Comparison of ENCODE assay signal across 8 cellular contexts in genomic region chr13:99442273-99442895, GRCh38. TPM values are rescaled to one million over a fixed set of nuclear protein-coding genes. Genes with fewer than 3 reads are reported as not detected.
A peak's percentile ranks its signal among the peaks of the same experiment; 100 is the strongest.
DNase-seq lines count a peak whose midpoint lies in the region; ATAC-seq and TF ChIP-seq lines count a peak whose summit lies in the region.

No MANE protein-coding gene starts in this region.

- in situ Hi-C loops in mammary epithelial cell (cut with MboI; ENCODE audit: low sequenced_read_pairs in 2 of 2): loop anchor here in 1 of 2 donors (10.0 kb wide), 1 partner anchor 72 kb away; no protein-coding TSS in a partner anchor

- H3K4me3 ChIP-seq in Karpas-422 (ENCODE audit: low read length): no peak overlapping the region
- H3K4me3 ChIP-seq in RWPE2 (ENCODE audit: severe bottlenecking): no peak overlapping the region
- no peak overlapping the region for H3K4me3 ChIP-seq in mammary epithelial cell (replicated peaks in 1 of 3; ENCODE audit: insufficient read depth in 1 of 3, low read depth in 2 of 3, low read length in 3 of 3)

- H4K20me1 ChIP-seq in Karpas-422 (ENCODE audit: insufficient read depth, low read depth, low read length): no peaks in the 10 kb centered on the region
- no peaks in the 10 kb centered on the region for H4K20me1 ChIP-seq in mammary epithelial cell (ENCODE audit: insufficient read depth, low read length)

- ATAC-seq in RWPE2 (ENCODE audit: low read depth) (0 out of 3 replicates have a peak, but pooled peaks have one; percentile 44), HG02571 (IDR thresholded peaks at IDR 0.05; ENCODE audit: unreplicated experiment) (no peak)

- H3K9me3 ChIP-seq in Karpas-422 (ENCODE audit: low read length) (no peaks in the 10 kb centered on the region), RWPE2 (ENCODE audit: severe bottlenecking) (no peaks in the 10 kb centered on the region), mammary epithelial cell (replicated peaks; ENCODE audit: insufficient read depth, low read length) (no peaks in the 10 kb centered on the region)

- CTCF ChIA-PET in mammary epithelial cell (lab: Charles Lee; ENCODE audit: low non-redundant PET): interaction anchor here (0.7 kb wide), 1 partner anchor 63 kb away, joined by 5 read pairs; no protein-coding TSS in a partner anchor

- dilution Hi-C loops in mammary epithelial cell (cut with HindIII; ENCODE audit: low sequenced_read_pairs): no loop called here

- no peak overlapping the region for H3K9ac ChIP-seq in Karpas-422 (ENCODE audit: low read length)
- no peak overlapping the region for H3K9ac ChIP-seq in mammary epithelial cell (ENCODE audit: insufficient read depth, low read length)

- TF ChIP-seq CTCF in RWPE2 (IDR thresholded peaks at IDR 0.05; ENCODE audit: poor library complexity, severe bottlenecking): peak; percentile 97
- TF ChIP-seq CTCF in mammary epithelial cell (conservative IDR thresholded peaks at IDR 0.05 in 1 of 2, IDR thresholded peaks at IDR 0.05 in 1 of 2; ENCODE audit: extremely low read depth in 1 of 2, insufficient read depth in 1 of 2, low read depth in 1 of 2, low read length in 2 of 2): peak; percentile 85 to 98

- no peaks in the 10 kb centered on the region for H3K36me3 ChIP-seq in Karpas-422 (ENCODE audit: insufficient read depth, low read length)
- no peaks in the 10 kb centered on the region for H3K36me3 ChIP-seq in RWPE2 (ENCODE audit: low read depth)
- H3K36me3 ChIP-seq in mammary epithelial cell (ENCODE audit: insufficient read depth, low read length): no peaks in the 10 kb centered on the region

- 69% methylated on average over 7 of the region's 7 CpGs for whole genome bisulfite sequencing in mammary epithelial cell (ENCODE audit: low coverage, missing lambda C conversion rate)

- no peaks in the 10 kb centered on the region for H3K9me2 ChIP-seq in Karpas-422 (replicated peaks; ENCODE audit: insufficient read depth, low read length)

- intact Hi-C loops in mammary epithelial cell (cut with micrococcal nuclease): loop anchor here (1.0 to 10.0 kb wide), 5 partner anchors 59 to 475 kb away; partner anchors contain the start of gene TM9SF2

- H3K27me3 ChIP-seq in Karpas-422 (ENCODE audit: low read length): no peaks in the 10 kb centered on the region
- no peaks in the 10 kb centered on the region for H3K27me3 ChIP-seq in RWPE2 (ENCODE audit: insufficient read depth, poor library complexity, severe bottlenecking)
- H3K27me3 ChIP-seq in mammary epithelial cell (ENCODE audit: insufficient read depth, low read length): no peaks in the 10 kb centered on the region

- H3K27ac ChIP-seq in Karpas-422 (ENCODE audit: low read length) (no peak overlapping the region), RWPE2 (ENCODE audit: poor library complexity, severe bottlenecking) (no peak overlapping the region), mammary epithelial cell (ENCODE audit: insufficient read depth, low read depth, low read length) (no peak overlapping the region)

- no peak overlapping the region for H3K4me2 ChIP-seq in Karpas-422 (ENCODE audit: low read depth, low read length, poor library complexity, severe bottlenecking)
- no peak overlapping the region for H3K4me2 ChIP-seq in mammary epithelial cell (ENCODE audit: insufficient read depth, low read depth, low read length)

- no TSS peak for BruUV-seq in mammary epithelial cell (replicated peaks; lab: Mats Ljungman, UMichigan)

- DNase-seq in SIG-M5 treated with dmso at 0.1 percent for 504 hours (lab: John Stamatoyannopoulos, UW; ENCODE audit: unreplicated experiment) (peak; percentile 78), SIG-M5 (lab: John Stamatoyannopoulos, UW) (no peak), Karpas-422 (peak; percentile 84), RWPE2 (ENCODE audit: low spot score) (no peak), mammary epithelial cell (peak; percentile 16), kidney tubule cell (ENCODE audit: low spot score) (peak; percentile 52), superior temporal gyrus (ENCODE audit: extremely low spot score) (peak; percentile 84)

- H2AFZ ChIP-seq in Karpas-422 (ENCODE audit: low read length): no peak overlapping the region
- H2AFZ ChIP-seq in mammary epithelial cell (ENCODE audit: low read depth, low read length): no peak overlapping the region

- H3K4me1 ChIP-seq in Karpas-422 (ENCODE audit: low read length) (peaks cover 39% of the 10 kb centered on the region), RWPE2 (ENCODE audit: insufficient read depth, poor library complexity, severe bottlenecking) (no peaks in the 10 kb centered on the region), mammary epithelial cell (ENCODE audit: insufficient read depth, low read length) (no peaks in the 10 kb centered on the region)

- H3K79me2 ChIP-seq in Karpas-422 (ENCODE audit: low read length): no peaks in the 10 kb centered on the region
- no peaks in the 10 kb centered on the region for H3K79me2 ChIP-seq in mammary epithelial cell (ENCODE audit: insufficient read depth, low read length)

RNA-seq across cellular contexts. Expression of gene TM9SF2, which starts 58.9 kb away (rescaled TPM):
- total RNA-seq in Karpas-422 (2014; rRNA removed; shearing (Covaris generic); ENCODE audit: low replicate concordance): 68.2 and 134 TPM in 2 replicates
- 100 to 1,000 TPM in 1 of 2 donors, 10 to 100 TPM in 1; 87.8 to 143 TPM for total RNA-seq in mammary epithelial cell
- 74.9 TPM for polyA plus RNA-seq in mammary epithelial cell
- 80.6 TPM for polyA minus RNA-seq in mammary epithelial cell

Comparison
In these comparisons a context has a peak if more than half of its experiments do, and no peak if none do; other contexts are left out.
1. DNase-seq: peak in SIG-M5 treated with dmso at 0.1 percent for 504 hours (single experiment), Karpas-422 (single experiment), mammary epithelial cell (single experiment), kidney tubule cell (single experiment) and superior temporal gyrus (single experiment); none in SIG-M5 (single experiment) and RWPE2 (single experiment).